ENCODE assay signal across 2 cellular contexts in the genomic region with DNA sequence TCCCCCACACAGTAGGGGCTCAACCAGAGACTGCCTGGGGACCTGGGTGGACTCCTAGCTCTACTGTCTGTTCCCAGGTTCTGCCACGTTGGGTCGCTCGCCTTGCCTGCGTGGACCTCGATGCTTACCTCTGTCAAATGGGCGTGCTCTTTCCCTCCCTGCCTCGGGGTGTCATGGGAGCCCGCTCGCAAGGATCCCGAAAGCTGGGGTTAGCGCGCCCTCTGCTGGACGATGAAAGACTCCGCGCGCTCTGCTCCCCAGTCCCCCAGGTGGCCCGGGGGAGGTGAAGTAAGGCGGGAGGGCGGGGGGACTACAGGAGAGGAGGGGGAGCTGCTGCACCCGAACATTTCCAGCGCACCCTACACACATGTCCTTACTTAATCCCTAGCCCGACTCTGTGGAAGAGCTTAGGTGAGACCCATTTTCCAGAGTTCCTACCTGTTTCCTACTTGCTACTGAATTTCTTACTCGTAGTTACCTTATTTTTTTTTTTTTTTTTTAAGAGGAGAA.
TF ChIP-seq lines count a peak whose summit lies in the region.

No MANE protein-coding gene starts in this region.

TF ChIP-seq in HEK293, 187 proteins besides CTCF, POLR2A, EP300 and RAD21 (continued from another document and continues in another):
- TF ChIP-seq, protein P1, sequence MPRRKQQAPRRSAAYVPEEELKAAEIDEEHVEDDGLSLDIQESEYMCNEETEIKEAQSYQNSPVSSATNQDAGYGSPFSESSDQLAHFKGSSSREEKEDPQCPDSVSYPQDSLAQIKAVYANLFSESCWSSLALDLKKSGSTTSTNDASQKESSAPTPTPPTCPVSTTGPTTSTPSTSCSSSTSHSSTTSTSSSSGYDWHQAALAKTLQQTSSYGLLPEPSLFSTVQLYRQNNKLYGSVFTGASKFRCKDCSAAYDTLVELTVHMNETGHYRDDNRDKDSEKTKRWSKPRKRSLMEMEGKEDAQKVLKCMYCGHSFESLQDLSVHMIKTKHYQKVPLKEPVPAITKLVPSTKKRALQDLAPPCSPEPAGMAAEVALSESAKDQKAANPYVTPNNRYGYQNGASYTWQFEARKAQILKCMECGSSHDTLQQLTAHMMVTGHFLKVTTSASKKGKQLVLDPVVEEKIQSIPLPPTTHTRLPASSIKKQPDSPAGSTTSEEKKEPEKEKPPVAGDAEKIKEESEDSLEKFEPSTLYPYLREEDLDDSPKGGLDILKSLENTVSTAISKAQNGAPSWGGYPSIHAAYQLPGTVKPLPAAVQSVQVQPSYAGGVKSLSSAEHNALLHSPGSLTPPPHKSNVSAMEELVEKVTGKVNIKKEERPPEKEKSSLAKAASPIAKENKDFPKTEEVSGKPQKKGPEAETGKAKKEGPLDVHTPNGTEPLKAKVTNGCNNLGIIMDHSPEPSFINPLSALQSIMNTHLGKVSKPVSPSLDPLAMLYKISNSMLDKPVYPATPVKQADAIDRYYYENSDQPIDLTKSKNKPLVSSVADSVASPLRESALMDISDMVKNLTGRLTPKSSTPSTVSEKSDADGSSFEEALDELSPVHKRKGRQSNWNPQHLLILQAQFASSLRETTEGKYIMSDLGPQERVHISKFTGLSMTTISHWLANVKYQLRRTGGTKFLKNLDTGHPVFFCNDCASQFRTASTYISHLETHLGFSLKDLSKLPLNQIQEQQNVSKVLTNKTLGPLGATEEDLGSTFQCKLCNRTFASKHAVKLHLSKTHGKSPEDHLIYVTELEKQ (tag by site-specific recombination; IDR thresholded peaks at IDR 0.05; ENCODE audit: borderline replicate concordance): no peak
- TF ChIP-seq ZNF266 (tag by site-specific recombination; IDR thresholded peaks at IDR 0.05; ENCODE audit: low read depth) (no peak), ZNF426 (tag by site-specific recombination; IDR thresholded peaks at IDR 0.05) (no peak), ZBTB17 (tag by site-specific recombination; IDR thresholded peaks at IDR 0.05) (peak; percentile 28; the same call in 1 of the 2 replicates), ZNF548 (tag by site-specific recombination; IDR thresholded peaks at IDR 0.05) (no peak), GLIS2 (tag by site-specific recombination; IDR thresholded peaks at IDR 0.05) (peak; percentile 31; the same call in 1 of the 2 replicates), ZNF677 (tag by site-specific recombination; IDR thresholded peaks at IDR 0.05) (no peak), ZNF2 (tag by site-specific recombination; IDR thresholded peaks at IDR 0.05) (0 out of 2 replicates have a peak, but pooled peaks have one; percentile 34), GLI2 (tag by site-specific recombination; IDR thresholded peaks at IDR 0.05; ENCODE audit: borderline replicate concordance, low read depth) (no peak), GLIS1 (tag by site-specific recombination; IDR thresholded peaks at IDR 0.05) (peak; percentile 52; the same call in 1 of the 2 replicates), SALL2 (tag by site-specific recombination; IDR thresholded peaks at IDR 0.05; ENCODE audit: borderline replicate concordance) (no peak), HOXC10 (CRISPR knock-in tag; IDR thresholded peaks at IDR 0.05) (no peak), SCRT1 (tag by site-specific recombination; IDR thresholded peaks at IDR 0.05; ENCODE audit: borderline replicate concordance) (no peak)
- TF ChIP-seq, protein P2, sequence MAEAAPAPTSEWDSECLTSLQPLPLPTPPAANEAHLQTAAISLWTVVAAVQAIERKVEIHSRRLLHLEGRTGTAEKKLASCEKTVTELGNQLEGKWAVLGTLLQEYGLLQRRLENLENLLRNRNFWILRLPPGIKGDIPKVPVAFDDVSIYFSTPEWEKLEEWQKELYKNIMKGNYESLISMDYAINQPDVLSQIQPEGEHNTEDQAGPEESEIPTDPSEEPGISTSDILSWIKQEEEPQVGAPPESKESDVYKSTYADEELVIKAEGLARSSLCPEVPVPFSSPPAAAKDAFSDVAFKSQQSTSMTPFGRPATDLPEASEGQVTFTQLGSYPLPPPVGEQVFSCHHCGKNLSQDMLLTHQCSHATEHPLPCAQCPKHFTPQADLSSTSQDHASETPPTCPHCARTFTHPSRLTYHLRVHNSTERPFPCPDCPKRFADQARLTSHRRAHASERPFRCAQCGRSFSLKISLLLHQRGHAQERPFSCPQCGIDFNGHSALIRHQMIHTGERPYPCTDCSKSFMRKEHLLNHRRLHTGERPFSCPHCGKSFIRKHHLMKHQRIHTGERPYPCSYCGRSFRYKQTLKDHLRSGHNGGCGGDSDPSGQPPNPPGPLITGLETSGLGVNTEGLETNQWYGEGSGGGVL (tag by site-specific recombination; IDR thresholded peaks at IDR 0.05): no peak
- TF ChIP-seq, protein P3, sequence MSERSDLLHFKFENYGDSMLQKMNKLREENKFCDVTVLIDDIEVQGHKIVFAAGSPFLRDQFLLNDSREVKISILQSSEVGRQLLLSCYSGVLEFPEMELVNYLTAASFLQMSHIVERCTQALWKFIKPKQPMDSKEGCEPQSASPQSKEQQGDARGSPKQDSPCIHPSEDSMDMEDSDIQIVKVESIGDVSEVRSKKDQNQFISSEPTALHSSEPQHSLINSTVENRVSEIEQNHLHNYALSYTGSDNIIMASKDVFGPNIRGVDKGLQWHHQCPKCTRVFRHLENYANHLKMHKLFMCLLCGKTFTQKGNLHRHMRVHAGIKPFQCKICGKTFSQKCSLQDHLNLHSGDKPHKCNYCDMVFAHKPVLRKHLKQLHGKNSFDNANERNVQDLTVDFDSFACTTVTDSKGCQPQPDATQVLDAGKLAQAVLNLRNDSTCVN (tag by site-specific recombination; optimal IDR thresholded peaks at IDR 0.05): peak; percentile 8
- TF ChIP-seq, protein P4, sequence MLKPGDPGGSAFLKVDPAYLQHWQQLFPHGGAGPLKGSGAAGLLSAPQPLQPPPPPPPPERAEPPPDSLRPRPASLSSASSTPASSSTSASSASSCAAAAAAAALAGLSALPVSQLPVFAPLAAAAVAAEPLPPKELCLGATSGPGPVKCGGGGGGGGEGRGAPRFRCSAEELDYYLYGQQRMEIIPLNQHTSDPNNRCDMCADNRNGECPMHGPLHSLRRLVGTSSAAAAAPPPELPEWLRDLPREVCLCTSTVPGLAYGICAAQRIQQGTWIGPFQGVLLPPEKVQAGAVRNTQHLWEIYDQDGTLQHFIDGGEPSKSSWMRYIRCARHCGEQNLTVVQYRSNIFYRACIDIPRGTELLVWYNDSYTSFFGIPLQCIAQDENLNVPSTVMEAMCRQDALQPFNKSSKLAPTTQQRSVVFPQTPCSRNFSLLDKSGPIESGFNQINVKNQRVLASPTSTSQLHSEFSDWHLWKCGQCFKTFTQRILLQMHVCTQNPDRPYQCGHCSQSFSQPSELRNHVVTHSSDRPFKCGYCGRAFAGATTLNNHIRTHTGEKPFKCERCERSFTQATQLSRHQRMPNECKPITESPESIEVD (tag by site-specific recombination; IDR thresholded peaks at IDR 0.05): no peak
- TF ChIP-seq, protein P5, sequence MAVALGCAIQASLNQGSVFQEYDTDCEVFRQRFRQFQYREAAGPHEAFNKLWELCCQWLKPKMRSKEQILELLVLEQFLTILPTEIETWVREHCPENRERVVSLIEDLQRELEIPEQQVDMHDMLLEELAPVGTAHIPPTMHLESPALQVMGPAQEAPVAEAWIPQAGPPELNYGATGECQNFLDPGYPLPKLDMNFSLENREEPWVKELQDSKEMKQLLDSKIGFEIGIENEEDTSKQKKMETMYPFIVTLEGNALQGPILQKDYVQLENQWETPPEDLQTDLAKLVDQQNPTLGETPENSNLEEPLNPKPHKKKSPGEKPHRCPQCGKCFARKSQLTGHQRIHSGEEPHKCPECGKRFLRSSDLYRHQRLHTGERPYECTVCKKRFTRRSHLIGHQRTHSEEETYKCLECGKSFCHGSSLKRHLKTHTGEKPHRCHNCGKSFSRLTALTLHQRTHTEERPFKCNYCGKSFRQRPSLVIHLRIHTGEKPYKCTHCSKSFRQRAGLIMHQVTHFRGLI (tag by site-specific recombination; IDR thresholded peaks at IDR 0.05): no peak

TF ChIP-seq in WTC11, 78 proteins besides CTCF, POLR2A, EP300 and RAD21 (continued from another document):
- TF ChIP-seq, protein P6, sequence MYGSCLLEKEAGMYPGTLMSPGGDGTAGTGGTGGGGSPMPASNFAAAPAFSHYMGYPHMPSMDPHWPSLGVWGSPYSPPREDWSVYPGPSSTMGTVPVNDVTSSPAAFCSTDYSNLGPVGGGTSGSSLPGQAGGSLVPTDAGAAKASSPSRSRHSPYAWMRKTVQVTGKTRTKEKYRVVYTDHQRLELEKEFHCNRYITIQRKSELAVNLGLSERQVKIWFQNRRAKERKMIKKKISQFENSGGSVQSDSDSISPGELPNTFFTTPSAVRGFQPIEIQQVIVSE (CRISPR knock-in tag; IDR thresholded peaks at IDR 0.05; ENCODE audit: borderline replicate concordance): no peak
- TF ChIP-seq ETV6 (CRISPR knock-in tag; IDR thresholded peaks at IDR 0.05) (0 out of 2 replicates have a peak, but pooled peaks have one; percentile 19), ZNF232 (CRISPR knock-in tag; IDR thresholded peaks at IDR 0.05) (no peak), ZNF396 (CRISPR knock-in tag; IDR thresholded peaks at IDR 0.05; ENCODE audit: borderline replicate concordance) (no peak)
- TF ChIP-seq, protein P7, sequence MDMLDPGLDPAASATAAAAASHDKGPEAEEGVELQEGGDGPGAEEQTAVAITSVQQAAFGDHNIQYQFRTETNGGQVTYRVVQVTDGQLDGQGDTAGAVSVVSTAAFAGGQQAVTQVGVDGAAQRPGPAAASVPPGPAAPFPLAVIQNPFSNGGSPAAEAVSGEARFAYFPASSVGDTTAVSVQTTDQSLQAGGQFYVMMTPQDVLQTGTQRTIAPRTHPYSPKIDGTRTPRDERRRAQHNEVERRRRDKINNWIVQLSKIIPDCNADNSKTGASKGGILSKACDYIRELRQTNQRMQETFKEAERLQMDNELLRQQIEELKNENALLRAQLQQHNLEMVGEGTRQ (CRISPR knock-in tag; IDR thresholded peaks at IDR 0.05): 0 out of 2 replicates have a peak, but pooled peaks have one; percentile 12
- TF ChIP-seq, protein P8, sequence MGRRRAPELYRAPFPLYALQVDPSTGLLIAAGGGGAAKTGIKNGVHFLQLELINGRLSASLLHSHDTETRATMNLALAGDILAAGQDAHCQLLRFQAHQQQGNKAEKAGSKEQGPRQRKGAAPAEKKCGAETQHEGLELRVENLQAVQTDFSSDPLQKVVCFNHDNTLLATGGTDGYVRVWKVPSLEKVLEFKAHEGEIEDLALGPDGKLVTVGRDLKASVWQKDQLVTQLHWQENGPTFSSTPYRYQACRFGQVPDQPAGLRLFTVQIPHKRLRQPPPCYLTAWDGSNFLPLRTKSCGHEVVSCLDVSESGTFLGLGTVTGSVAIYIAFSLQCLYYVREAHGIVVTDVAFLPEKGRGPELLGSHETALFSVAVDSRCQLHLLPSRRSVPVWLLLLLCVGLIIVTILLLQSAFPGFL (CRISPR knock-in tag; IDR thresholded peaks at IDR 0.05; ENCODE audit: borderline replicate concordance): no peak
- TF ChIP-seq, protein P9, sequence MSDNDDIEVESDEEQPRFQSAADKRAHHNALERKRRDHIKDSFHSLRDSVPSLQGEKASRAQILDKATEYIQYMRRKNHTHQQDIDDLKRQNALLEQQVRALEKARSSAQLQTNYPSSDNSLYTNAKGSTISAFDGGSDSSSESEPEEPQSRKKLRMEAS (CRISPR knock-in tag; IDR thresholded peaks at IDR 0.05): peak; percentile 80
- TF ChIP-seq, protein P10, sequence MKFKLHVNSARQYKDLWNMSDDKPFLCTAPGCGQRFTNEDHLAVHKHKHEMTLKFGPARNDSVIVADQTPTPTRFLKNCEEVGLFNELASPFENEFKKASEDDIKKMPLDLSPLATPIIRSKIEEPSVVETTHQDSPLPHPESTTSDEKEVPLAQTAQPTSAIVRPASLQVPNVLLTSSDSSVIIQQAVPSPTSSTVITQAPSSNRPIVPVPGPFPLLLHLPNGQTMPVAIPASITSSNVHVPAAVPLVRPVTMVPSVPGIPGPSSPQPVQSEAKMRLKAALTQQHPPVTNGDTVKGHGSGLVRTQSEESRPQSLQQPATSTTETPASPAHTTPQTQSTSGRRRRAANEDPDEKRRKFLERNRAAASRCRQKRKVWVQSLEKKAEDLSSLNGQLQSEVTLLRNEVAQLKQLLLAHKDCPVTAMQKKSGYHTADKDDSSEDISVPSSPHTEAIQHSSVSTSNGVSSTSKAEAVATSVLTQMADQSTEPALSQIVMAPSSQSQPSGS (CRISPR knock-in tag; IDR thresholded peaks at IDR 0.05; ENCODE audit: borderline replicate concordance, low read depth): no peak
